In the genomic region with DNA sequence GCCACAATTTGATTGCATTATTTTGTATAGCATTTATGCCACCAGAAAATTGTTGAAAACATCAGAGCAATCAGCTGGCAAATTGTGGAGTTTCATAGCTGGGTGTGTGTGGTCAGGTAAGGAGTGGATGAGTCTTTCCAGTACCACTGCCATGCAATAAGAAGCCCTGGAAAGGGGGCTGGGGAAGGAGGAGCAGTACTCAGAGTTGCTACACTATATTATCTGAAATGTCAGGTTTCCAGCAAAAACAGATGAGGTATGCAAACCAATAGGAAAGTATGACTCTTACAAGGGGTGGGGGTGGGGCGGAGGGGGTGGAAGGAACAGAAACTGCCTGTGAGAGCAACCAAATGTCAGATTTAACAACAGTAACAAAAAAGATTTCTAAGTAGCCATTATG, we compare ENCODE assay signal across 12 cellular contexts.
DNase-seq lines count a peak whose midpoint lies in the region; ATAC-seq and TF ChIP-seq lines count a peak whose summit lies in the region.
"Had no signal": no experiment of that assay in that cellular context is flagged by ENCODE, and none has a peak within 500 bp of the region (broad histone marks: within the 10 kb centered on the region; RNA-seq: fewer than 3 reads in every experiment).

No MANE protein-coding gene starts in this region.

- no peaks in the 10 kb centered on the region for H4K20me1 ChIP-seq in OCI-LY1 (ENCODE audit: insufficient read depth, low read length)

- no peaks in the 10 kb centered on the region; the same call in 1 of the 2 replicates for H3F3A ChIP-seq in OCI-LY1 (ENCODE audit: insufficient read depth, low read length)

- H3K4me1 ChIP-seq in OCI-LY1 (ENCODE audit: insufficient read depth, low read length, severe bottlenecking), result peaks cover 16% of the 10 kb centered on the region
- no peaks in the 10 kb centered on the region for H3K4me1 ChIP-seq in BE2C
- H3K4me1 ChIP-seq: ascending aorta, gastrocnemius medialis, upper lobe of right lung had no signal

- TF ChIP-seq CTCF in OCI-LY1 (IDR thresholded peaks at IDR 0.05; ENCODE audit: low read length) (no peak), BE2C (IDR thresholded peaks at IDR 0.05; ENCODE audit: low read depth, low read length) (no peak)

- peak; percentile 81 for ATAC-seq in stimulated activated naive CD8-positive, alpha-beta T cell treated with anti-CD3 and anti-CD28 coated beads, Interleukin-15, Interleukin-2, amounts not matched to agents 100 U/mL and 50 U/mL, for 24 hours
- ATAC-seq in HG03095 (IDR thresholded peaks at IDR 0.05; ENCODE audit: unreplicated experiment), result no peak
- ATAC-seq: gastrocnemius medialis, T-cell, upper lobe of right lung had no signal

- no peak overlapping the region for H3K9ac ChIP-seq in OCI-LY1 (ENCODE audit: low read length)

- no peak overlapping the region for H3K4me2 ChIP-seq in OCI-LY1 (ENCODE audit: low read length)

- no peaks in the 10 kb centered on the region for H3K9me2 ChIP-seq in OCI-LY1 (ENCODE audit: low read depth, low read length)

- H3K27me3 ChIP-seq in OCI-LY1 (ENCODE audit: insufficient read depth, low read length) (no peaks in the 10 kb centered on the region), BE2C (no peaks in the 10 kb centered on the region)
- H3K27me3 ChIP-seq: ascending aorta, gastrocnemius medialis, upper lobe of right lung had no signal

- DNase-seq in activated naive CD4-positive, alpha-beta T cell treated with Interleukin-2 at 50 U/mL for 16 hours, result peak; percentile 10
- no peak for DNase-seq in activated naive CD4-positive, alpha-beta T cell treated with anti-CD3 and anti-CD28 coated beads, Interleukin-2, amount 50 U/mL, for 16 hours
- DNase-seq in astrocyte of the hippocampus (ENCODE audit: low read depth, low spot score) (peak; percentile 46), DMS114 treated with DMSO at 0.1 percent for 48 hours (lab: John Stamatoyannopoulos, UW; ENCODE audit: unreplicated experiment) (no peak), BE2C (no peak)
- peak; percentile 9 for DNase-seq in stimulated activated naive CD8-positive, alpha-beta T cell treated with anti-CD3 and anti-CD28 coated beads, Interleukin-15, Interleukin-2, amounts not matched to agents 100 U/mL and 50 U/mL, for 24 hours
- DNase-seq: gastrocnemius medialis, T-cell, upper lobe of right lung had no signal

- no peak overlapping the region for H2AFZ ChIP-seq in OCI-LY1 (ENCODE audit: low read length)

- H3K79me2 ChIP-seq in OCI-LY1 (ENCODE audit: insufficient read depth, low read length), result no peaks in the 10 kb centered on the region

- H3K9me3 ChIP-seq in OCI-LY1 (ENCODE audit: low read length), result no peaks in the 10 kb centered on the region
- H3K9me3 ChIP-seq in BE2C, result no peaks in the 10 kb centered on the region
- H3K9me3 ChIP-seq: ascending aorta, gastrocnemius medialis, upper lobe of right lung had no signal

- H3K36me3 ChIP-seq in OCI-LY1 (ENCODE audit: insufficient read depth, low read length), result peaks cover 74% of the 10 kb centered on the region
- peaks cover 4% of the 10 kb centered on the region for H3K36me3 ChIP-seq in BE2C

- H3K4me3 ChIP-seq in OCI-LY1 (ENCODE audit: low read depth, low read length, poor library complexity, severe bottlenecking) (no peak overlapping the region), BE2C (ENCODE audit: low read depth, low read length) (no peak overlapping the region)
- H3K4me3 ChIP-seq: ascending aorta, gastrocnemius medialis, upper lobe of right lung had no signal

- H3K27ac ChIP-seq in OCI-LY1 (ENCODE audit: low read depth, low read length, poor library complexity, severe bottlenecking), result peak overlapping the region; percentile 65
- H3K27ac ChIP-seq: ascending aorta, gastrocnemius medialis, upper lobe of right lung had no signal

Comparison
In these comparisons a context has a peak if more than half of its experiments do, and no peak if none do; other contexts are left out.
1. DNase-seq: peak in activated naive CD4-positive, alpha-beta T cell treated with Interleukin-2 at 50 U/mL for 16 hours (single experiment), astrocyte of the hippocampus (single experiment) and stimulated activated naive CD8-positive, alpha-beta T cell treated with anti-CD3 and anti-CD28 coated beads, Interleukin-15, Interleukin-2, amounts not matched to agents 100 U/mL and 50 U/mL, for 24 hours (single experiment); none in activated naive CD4-positive, alpha-beta T cell treated with anti-CD3 and anti-CD28 coated beads, Interleukin-2, amount 50 U/mL, for 16 hours (single experiment), DMS114 treated with DMSO at 0.1 percent for 48 hours (single experiment) and BE2C (single experiment).